Comparison of ENCODE assay signal across 1 cellular context in genomic region chr4:40195182-40196177, GRCh38.
TF ChIP-seq lines count a peak whose summit lies in the region.

No MANE protein-coding gene starts in this region.

TF ChIP-seq in K562, 482 proteins besides CTCF, POLR2A, EP300 and RAD21 (continued from another document):
- TF ChIP-seq ZFP1 (CRISPR knock-in tag; IDR thresholded peaks at IDR 0.05) (no peak), GATAD2B (IDR thresholded peaks at IDR 0.05; ENCODE audit: borderline replicate concordance) (no peak), CHD4 (IDR thresholded peaks at IDR 0.05; ENCODE audit: insufficient read depth, insufficient replicate concordance, low read depth, low read length, poor library complexity, severe bottlenecking) (peak; percentile 51), LARP7 (IDR thresholded peaks at IDR 0.05) (0 out of 2 replicates have a peak, but pooled peaks have one; percentile 33), SMARCC2 (IDR thresholded peaks at IDR 0.05; ENCODE audit: low read depth) (no peak), ZNF277 (CRISPR knock-in tag; IDR thresholded peaks at IDR 0.05; ENCODE audit: borderline replicate concordance) (no peak), ID3 (CRISPR knock-in tag; IDR thresholded peaks at IDR 0.05) (no peak), ID3 (tag; IDR thresholded peaks at IDR 0.05) (no peak), ZNF354B (CRISPR knock-in tag; IDR thresholded peaks at IDR 0.05) (no peak), ELK1 (CRISPR knock-in tag; IDR thresholded peaks at IDR 0.05) (no peak), KDM1A (IDR thresholded peaks at IDR 0.05) (peak; percentile 64 to 82), ZBTB26 (CRISPR knock-in tag; IDR thresholded peaks at IDR 0.05) (peak; percentile 56; the same call in 1 of the 2 replicates), NKRF (IDR thresholded peaks at IDR 0.05; ENCODE audit: borderline replicate concordance) (peak; percentile 28; the same call in 1 of the 2 replicates)
